In the genomic region with DNA sequence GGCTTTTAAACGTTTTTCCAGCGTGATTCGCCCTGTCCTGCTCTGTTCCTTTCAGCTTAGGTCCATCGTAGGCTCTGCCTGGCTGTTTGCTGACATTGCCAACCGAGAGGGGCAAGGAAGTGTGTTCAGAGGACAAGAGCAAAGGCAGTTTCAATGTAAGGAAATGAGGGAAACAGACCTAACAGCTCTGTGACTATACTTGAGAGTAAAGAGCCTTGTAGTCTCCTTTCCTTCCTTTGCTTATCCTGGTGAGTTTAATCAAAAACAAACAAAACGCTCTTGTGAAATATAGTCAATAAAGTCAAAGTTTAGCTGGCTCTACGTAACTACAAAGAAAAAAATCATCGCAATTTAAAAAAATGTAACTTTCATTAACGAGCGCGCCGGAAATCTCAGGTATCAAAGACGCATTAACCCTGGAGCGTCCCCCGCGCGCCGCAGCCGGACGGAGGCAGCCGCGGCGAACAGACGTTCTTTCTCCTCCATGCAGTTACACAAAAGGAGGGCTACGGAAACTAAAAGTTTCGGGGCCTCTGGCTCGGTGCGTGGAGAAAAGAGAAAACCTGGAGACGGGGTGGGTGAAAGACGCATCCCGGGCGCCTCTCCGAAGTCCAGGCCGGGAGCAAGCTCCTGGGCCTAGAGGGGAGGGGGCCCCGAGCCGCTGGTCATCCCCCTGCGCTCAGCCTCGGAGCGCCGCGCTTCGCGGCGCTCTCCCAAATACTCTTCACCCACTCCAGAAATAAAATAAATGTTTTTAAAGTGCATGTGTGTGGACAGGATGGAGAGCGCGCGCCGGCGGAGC, we compare ENCODE assay signal across 9 cellular contexts. TPM values are rescaled to one million over a fixed set of nuclear protein-coding genes. Genes with fewer than 3 reads are reported as not detected.
DNase-seq lines count a peak whose midpoint lies in the region; ATAC-seq and TF ChIP-seq lines count a peak whose summit lies in the region.
"Had no signal": no experiment of that assay in that cellular context is flagged by ENCODE, and none has a peak within 500 bp of the region (broad histone marks: within the 10 kb centered on the region; RNA-seq: fewer than 3 reads in every experiment).

No MANE protein-coding gene starts in this region.

- peak overlapping the region; percentile 85 for H2AFZ ChIP-seq in fibroblast of lung (ENCODE audit: low read length)

- POLR2A ChIA-PET in RWPE1 (lab: Yijun Ruan, JAX; ENCODE audit: low non-redundant PET): no interaction called here

- peaks cover 51% of the 10 kb centered on the region for H3K27me3 Mint-ChIP-seq in activated CD4-positive, alpha-beta T cell treated with anti-CD3 and anti-CD28 coated beads, Interleukin-2, amount 10 ng/mL, durations not matched to agents 24 days and 14 days
- H3K27me3 Mint-ChIP-seq in nephron progenitor cell (ENCODE audit: low read depth, poor library complexity): peaks cover 3% of the 10 kb centered on the region
- H3K27me3 Mint-ChIP-seq in natural killer cell treated with Interleukin-12 subunit alpha and Interleukin-12 subunit beta and Interleukin-15 and Interleukin-18, amount 100 ng/mL, for 72 hours: peaks cover 15 to 20% of the 10 kb centered on the region in 2 donors

- H3K27ac ChIP-seq in RWPE1 (peak overlapping the region; percentile 82), fibroblast of lung (ENCODE audit: insufficient read depth, low read length) (peak overlapping the region; percentile 15)

- H4K20me1 ChIP-seq in fibroblast of lung (ENCODE audit: control insufficient read depth, extremely low read depth, insufficient read depth, low read length): no peaks in the 10 kb centered on the region

- peaks cover 38% of the 10 kb centered on the region for H3K79me2 ChIP-seq in fibroblast of lung (ENCODE audit: control insufficient read depth, insufficient read depth, low read length)

- intact Hi-C loops in activated CD4-positive, alpha-beta T cell treated with anti-CD3 and anti-CD28 coated beads, Interleukin-2, amount 10 ng/mL, durations not matched to agents 24 days and 14 days (cut with micrococcal nuclease): no loop called here

- no peaks in the 10 kb centered on the region for H3K9me3 Mint-ChIP-seq in activated CD4-positive, alpha-beta T cell treated with anti-CD3 and anti-CD28 coated beads, Interleukin-2, amount 10 ng/mL, durations not matched to agents 24 days and 14 days
- no peaks in the 10 kb centered on the region for H3K9me3 Mint-ChIP-seq in nephron progenitor cell
- peaks cover 7% of the 10 kb centered on the region for H3K9me3 Mint-ChIP-seq in natural killer cell treated with Interleukin-12 subunit alpha and Interleukin-12 subunit beta and Interleukin-15 and Interleukin-18, amount 100 ng/mL, for 72 hours
- H3K9me3 Mint-ChIP-seq: activated naive CD8-positive, alpha-beta T cell treated with anti-CD3 and anti-CD28 coated beads, Interleukin-2, amount 10 ng/mL, durations not matched to agents 7 days and 5 days had no signal

- H3K4me2 ChIP-seq in fibroblast of lung (ENCODE audit: extremely low read depth, insufficient read depth, low read length): peak overlapping the region; percentile 64

- H3K4me1 ChIP-seq in fibroblast of lung (ENCODE audit: control insufficient read depth, extremely low read depth, insufficient read depth, low read length): no peaks in the 10 kb centered on the region

- H3K9me3 ChIP-seq in fibroblast of lung (ENCODE audit: control insufficient read depth, insufficient read depth, low read depth, low read length): no peaks in the 10 kb centered on the region

- H3K9ac ChIP-seq in fibroblast of lung (ENCODE audit: insufficient read depth, low read length): peak overlapping the region; percentile 43

- no peaks in the 10 kb centered on the region for H3K36me3 ChIP-seq in fibroblast of lung (ENCODE audit: control insufficient read depth, insufficient read depth, low read length)

- CTCF ChIA-PET in RWPE1 (lab: Yijun Ruan, JAX): interaction anchor here (0.7 kb wide), 1 partner anchor 287 kb away, joined by 3 read pairs; no protein-coding TSS in a partner anchor

- DNase-seq in activated CD4-positive, alpha-beta T cell treated with anti-CD3 and anti-CD28 coated beads, Interleukin-2, amount 10 ng/mL, durations not matched to agents 24 days and 14 days: no peak
- DNase-seq in activated CD4-positive, alpha-beta T cell treated with anti-CD3 and anti-CD28 coated beads, Interleukin-2, amount 50 U/mL, for 4 hours: no peak
- DNase-seq in RWPE1 (ENCODE audit: low spot score) (peak; percentile 19), fibroblast of lung (ENCODE audit: low read depth in 2 of 2) (peak; percentile 76 to 86), nephron progenitor cell (peak; percentile 70), H4 (ENCODE audit: low spot score) (no peak)
- no peak for DNase-seq in natural killer cell treated with Interleukin-12 subunit alpha and Interleukin-12 subunit beta and Interleukin-15 and Interleukin-18, amount 100 ng/mL, for 72 hours (ENCODE audit: low spot score)

- H3K27me3 ChIP-seq in fibroblast of lung (ENCODE audit: control insufficient read depth, insufficient read depth, low read length): no peaks in the 10 kb centered on the region

- no peak for ATAC-seq in natural killer cell treated with Interleukin-12 subunit alpha and Interleukin-12 subunit beta and Interleukin-15 and Interleukin-18, amount 100 ng/mL, for 72 hours
- no peak for ATAC-seq in GM18873 (IDR thresholded peaks at IDR 0.05; ENCODE audit: low FRiP score, unreplicated experiment)

- peak overlapping the region; percentile 40 to 90 (median 76) for H3K4me3 ChIP-seq in fibroblast of lung (replicated peaks in 1 of 4; ENCODE audit: control extremely low read depth in 1 of 4, insufficient read depth in 1 of 4, low read depth in 3 of 4, low read length in 4 of 4)

- no peak overlapping the region for H3K27ac Mint-ChIP-seq in activated CD4-positive, alpha-beta T cell treated with anti-CD3 and anti-CD28 coated beads, Interleukin-2, amount 10 ng/mL, durations not matched to agents 24 days and 14 days
- H3K27ac Mint-ChIP-seq in nephron progenitor cell: peak overlapping the region; percentile 99
- no peak overlapping the region for H3K27ac Mint-ChIP-seq in natural killer cell treated with Interleukin-12 subunit alpha and Interleukin-12 subunit beta and Interleukin-15 and Interleukin-18, amount 100 ng/mL, for 72 hours
- H3K27ac Mint-ChIP-seq: activated naive CD8-positive, alpha-beta T cell treated with anti-CD3 and anti-CD28 coated beads, Interleukin-2, amount 10 ng/mL, durations not matched to agents 7 days and 5 days had no signal

- H3K36me3 Mint-ChIP-seq in activated CD4-positive, alpha-beta T cell treated with anti-CD3 and anti-CD28 coated beads, Interleukin-2, amount 10 ng/mL, durations not matched to agents 24 days and 14 days (ENCODE audit: low read depth): no peaks in the 10 kb centered on the region
- no peaks in the 10 kb centered on the region for H3K36me3 Mint-ChIP-seq in nephron progenitor cell (ENCODE audit: low read depth)
- peaks cover 10% of the 10 kb centered on the region for H3K36me3 Mint-ChIP-seq in natural killer cell treated with Interleukin-12 subunit alpha and Interleukin-12 subunit beta and Interleukin-15 and Interleukin-18, amount 100 ng/mL, for 72 hours
- H3K36me3 Mint-ChIP-seq: activated naive CD8-positive, alpha-beta T cell treated with anti-CD3 and anti-CD28 coated beads, Interleukin-2, amount 10 ng/mL, durations not matched to agents 7 days and 5 days had no signal

- no peak for TF ChIP-seq CTCF in RWPE1 (conservative IDR thresholded peaks at IDR 0.05; ENCODE audit: low read depth)
- no peak for TF ChIP-seq CTCF in fibroblast of lung (conservative IDR thresholded peaks at IDR 0.05 in 1 of 2, IDR thresholded peaks at IDR 0.05 in 1 of 2; ENCODE audit: low read depth in 1 of 2, low read length in 2 of 2)
- TF ChIP-seq CTCF in nephron progenitor cell (IDR thresholded peaks at IDR 0.05): no peak

- H3K4me3 Mint-ChIP-seq in activated CD4-positive, alpha-beta T cell treated with anti-CD3 and anti-CD28 coated beads, Interleukin-2, amount 10 ng/mL, durations not matched to agents 24 days and 14 days: peak overlapping the region; percentile 10
- peak overlapping the region; percentile 95 for H3K4me3 Mint-ChIP-seq in nephron progenitor cell
- H3K4me3 Mint-ChIP-seq in natural killer cell treated with Interleukin-12 subunit alpha and Interleukin-12 subunit beta and Interleukin-15 and Interleukin-18, amount 100 ng/mL, for 72 hours: no peak overlapping the region

- no peaks in the 10 kb centered on the region for H3K4me1 Mint-ChIP-seq in activated CD4-positive, alpha-beta T cell treated with anti-CD3 and anti-CD28 coated beads, Interleukin-2, amount 10 ng/mL, durations not matched to agents 24 days and 14 days
- H3K4me1 Mint-ChIP-seq in nephron progenitor cell: peaks cover 39% of the 10 kb centered on the region
- no peaks in the 10 kb centered on the region for H3K4me1 Mint-ChIP-seq in natural killer cell treated with Interleukin-12 subunit alpha and Interleukin-12 subunit beta and Interleukin-15 and Interleukin-18, amount 100 ng/mL, for 72 hours (ENCODE audit: low read depth in 2 of 2)

RNA-seq across cellular contexts. Expression of gene ADGRL2, which starts 0.6 kb away (rescaled TPM):
- 0.05 and 0.17 TPM in 2 replicates for total RNA-seq in activated CD4-positive, alpha-beta T cell treated with anti-CD3 and anti-CD28 coated beads, Interleukin-2, amount 10 ng/mL, durations not matched to agents 24 days and 14 days
- 61.4 and 74.1 TPM in 2 replicates for total RNA-seq in fibroblast of lung
- 40.0 and 196 TPM in 2 replicates for polyA plus RNA-seq in fibroblast of lung
- polyA plus RNA-seq in fibroblast of lung (2012): 21.9 and 104 TPM in 2 replicates
- polyA minus RNA-seq in fibroblast of lung (ENCODE audit: low replicate concordance): 150 and 739 TPM in 2 replicates
- total RNA-seq in natural killer cell treated with Interleukin-12 subunit alpha and Interleukin-12 subunit beta and Interleukin-15 and Interleukin-18, amount 100 ng/mL, for 72 hours: under 1 TPM in 1 of 2 donors, not detected in 1; 0.43 TPM
- total RNA-seq in H4 (2014; rRNA removed; shearing (Covaris generic)): 29.4 and 36.4 TPM in 2 replicates
- total RNA-seq: activated naive CD8-positive, alpha-beta T cell treated with anti-CD3 and anti-CD28 coated beads, Interleukin-2, amount 10 ng/mL, durations not matched to agents 7 days and 5 days had no signal

Comparison
In these comparisons a context has a peak if more than half of its experiments do, and no peak if none do; other contexts are left out.
1. DNase-seq: peak in RWPE1 (single experiment), fibroblast of lung (2 of 2) and nephron progenitor cell (single experiment); none in activated CD4-positive, alpha-beta T cell treated with anti-CD3 and anti-CD28 coated beads, Interleukin-2, amount 10 ng/mL, durations not matched to agents 24 days and 14 days (single experiment), activated CD4-positive, alpha-beta T cell treated with anti-CD3 and anti-CD28 coated beads, Interleukin-2, amount 50 U/mL, for 4 hours (0 of 2), natural killer cell treated with Interleukin-12 subunit alpha and Interleukin-12 subunit beta and Interleukin-15 and Interleukin-18, amount 100 ng/mL, for 72 hours (single experiment) and H4 (single experiment).
2. RNA of gene ADGRL2, which starts 0.6 kb away (total RNA-seq): 61.4 to 74.1 TPM in fibroblast of lung and 29.4 to 36.4 TPM in H4; 0.43 TPM in natural killer cell treated with Interleukin-12 subunit alpha and Interleukin-12 subunit beta and Interleukin-15 and Interleukin-18, amount 100 ng/mL, for 72 hours and 0.05 to 0.17 TPM in activated CD4-positive, alpha-beta T cell treated with anti-CD3 and anti-CD28 coated beads, Interleukin-2, amount 10 ng/mL, durations not matched to agents 24 days and 14 days; every median in the first group is over 10 times any median in the second.